In the genomic region with DNA sequence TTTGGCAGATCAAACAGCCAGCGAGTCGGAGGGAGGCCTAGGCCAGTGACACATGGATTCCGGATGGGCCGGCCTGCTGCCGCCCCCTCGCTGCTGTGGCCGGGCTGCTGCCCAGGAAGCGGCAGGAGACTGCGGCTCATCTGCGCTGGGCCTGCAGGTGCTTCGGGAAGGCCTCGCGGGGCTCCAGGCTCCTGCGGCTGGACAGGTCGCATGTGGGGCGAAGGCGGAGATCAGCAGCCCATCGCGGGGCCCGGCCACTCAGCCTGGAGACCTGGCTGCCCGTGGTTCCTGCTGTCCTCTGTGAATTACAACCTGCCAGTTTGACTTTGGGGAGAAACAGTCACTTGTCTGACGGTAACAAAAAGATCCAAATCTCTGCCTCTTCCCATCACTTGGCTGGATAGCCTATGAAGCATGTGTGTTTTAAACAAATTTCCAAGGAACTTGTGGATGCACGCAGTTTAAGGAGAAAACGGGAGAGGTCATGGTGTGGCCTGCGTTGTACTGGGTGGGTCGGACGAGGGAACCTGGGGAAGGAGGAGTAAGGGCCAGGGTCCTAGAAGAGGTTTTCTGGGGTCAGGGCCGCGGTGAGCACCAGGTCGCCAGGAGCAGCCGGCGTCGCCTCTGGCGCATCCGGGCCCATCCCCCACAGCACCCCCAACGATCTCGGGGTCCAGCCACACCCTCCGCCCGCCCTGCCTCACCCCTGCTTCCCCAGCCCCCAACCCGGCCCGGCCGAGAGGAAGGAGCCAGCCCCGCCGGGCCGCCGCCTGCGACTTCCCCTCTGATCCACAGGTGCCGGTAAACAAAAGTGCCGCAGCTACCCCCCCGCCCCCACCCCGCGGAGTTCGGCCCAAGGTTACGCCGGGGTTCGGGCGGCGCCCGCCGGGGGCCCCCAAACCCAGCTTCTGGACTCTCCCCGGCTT, we compare ENCODE assay signal across 9 cellular contexts. TPM values are rescaled to one million over a fixed set of nuclear protein-coding genes. Genes with fewer than 3 reads are reported as not detected.
DNase-seq lines count a peak whose midpoint lies in the region; ATAC-seq, FAIRE-seq and TF ChIP-seq lines count a peak whose summit lies in the region.
"Had no signal": no experiment of that assay in that cellular context is flagged by ENCODE, and none has a peak within 500 bp of the region (broad histone marks: within the 10 kb centered on the region; RNA-seq: fewer than 3 reads in every experiment).

No MANE protein-coding gene starts in this region.

- H3K9me3 ChIP-seq in esophagus squamous epithelium (no peaks in the 10 kb centered on the region), pancreas (no peaks in the 10 kb centered on the region)

- ATAC-seq in pancreas, result peak; percentile 28 to 55 (median 48)

- TF ChIP-seq POLR2A in esophagus squamous epithelium (IDR thresholded peaks at IDR 0.05), result peak in 1 of 4 donors; percentile 37

- peak overlapping the region; percentile 50 to 72 (median 66) for H3K27ac ChIP-seq in esophagus squamous epithelium
- H3K27ac ChIP-seq in pancreas, result no peak overlapping the region

- WGBS in esophagus squamous epithelium, 2 donors, result 34 to 72% methylated on average over 15 to 16 of the region's 61 CpGs
- WGBS in pancreas, 2 donors, result 50 to 51% methylated on average over 61 of the region's 61 CpGs

- TF ChIP-seq CTCF in GM10266 (IDR thresholded peaks at IDR 0.05; ENCODE audit: control insufficient read depth, insufficient read depth, low read depth, missing control alignments) (no peak), esophagus squamous epithelium (IDR thresholded peaks at IDR 0.05) (no peak), pancreas (IDR thresholded peaks at IDR 0.05) (no peak)

- intact Hi-C loops in esophagus squamous epithelium (cut with DNase I) (no loop called here), pancreas (cut with DNase I) (no loop called here)

- H3K27me3 ChIP-seq in esophagus squamous epithelium (peaks cover 11 to 37% (median 18%) of the 10 kb centered on the region in 4 donors), pancreas (peaks cover 0 to 17% (median 4%) of the 10 kb centered on the region in 4 donors)

- DNase-seq in GM10266 (ENCODE audit: extremely low spot score) (peak; percentile 68), esophagus squamous epithelium (lab: John Stamatoyannopoulos, UW) (no peak), pancreas (peak in 1 of 6 donors; percentile 77), ACHN (no peak), HPDE6-E6E7 (ENCODE audit: extremely low spot score) (no peak), NCI-H345 treated with DMSO at 0.1 percent for 48 hours (lab: John Stamatoyannopoulos, UW; ENCODE audit: unreplicated experiment) (no peak), NCI-H187 (lab: John Stamatoyannopoulos, UW) (no peak)
- DNase-seq in activated CD8-positive, alpha-beta memory T cell treated with anti-CD3 and anti-CD28 coated beads for 24 hours, result peak; percentile 82

- H3K4me3 ChIP-seq in esophagus squamous epithelium, result peak overlapping the region; percentile 34 to 65 (median 52)
- H3K4me3 ChIP-seq in pancreas, result peak overlapping the region in 3 of 4 donors; percentile 14 to 39 (median 24)

- in situ Hi-C loops in ACHN (cut with HindIII; ENCODE audit: low pct_ligation_motif_present, low pct_unique_long_range_greater_than_20kb, low sequenced_read_pairs), result no loop called here

- H3K36me3 ChIP-seq in esophagus squamous epithelium (no peaks in the 10 kb centered on the region), pancreas (no peaks in the 10 kb centered on the region)

- FAIRE-seq in pancreas (lab: Jason Lieb, UNC), result no peak
- FAIRE-seq: GM18507 had no signal

- peaks cover 18 to 42% (median 20%) of the 10 kb centered on the region in 3 donors for H3K4me1 ChIP-seq in esophagus squamous epithelium
- H3K4me1 ChIP-seq in pancreas, result peaks cover 0 to 10% (median 9%) of the 10 kb centered on the region in 3 donors

RNA-seq across cellular contexts. Expression of gene SPOCK2, which starts 1.6 kb away (rescaled TPM):
- 1 to 10 TPM; 2.6 to 8.1 (median 5.0) TPM for total RNA-seq in esophagus squamous epithelium
- total RNA-seq in pancreas, result 1 to 10 TPM in 4 of 6 donors, under 1 TPM in 2; 0.59 to 2.1 (median 1.2) TPM
- polyA plus RNA-seq in pancreas, result 1 to 10 TPM; 1.8 to 2.0 TPM

Comparison
In these comparisons a context has a peak if more than half of its experiments do, and no peak if none do; other contexts are left out.
1. DNase-seq: peak in GM10266 (single experiment) and activated CD8-positive, alpha-beta memory T cell treated with anti-CD3 and anti-CD28 coated beads for 24 hours (single experiment); none in esophagus squamous epithelium (single experiment), ACHN (single experiment), HPDE6-E6E7 (single experiment), NCI-H345 treated with DMSO at 0.1 percent for 48 hours (single experiment) and NCI-H187 (0 of 2).
2. H3K27ac ChIP-seq: peak in esophagus squamous epithelium (4 of 4); none in pancreas (0 of 4).